ENCODE assay signal across 8 cellular contexts in the genomic region with DNA sequence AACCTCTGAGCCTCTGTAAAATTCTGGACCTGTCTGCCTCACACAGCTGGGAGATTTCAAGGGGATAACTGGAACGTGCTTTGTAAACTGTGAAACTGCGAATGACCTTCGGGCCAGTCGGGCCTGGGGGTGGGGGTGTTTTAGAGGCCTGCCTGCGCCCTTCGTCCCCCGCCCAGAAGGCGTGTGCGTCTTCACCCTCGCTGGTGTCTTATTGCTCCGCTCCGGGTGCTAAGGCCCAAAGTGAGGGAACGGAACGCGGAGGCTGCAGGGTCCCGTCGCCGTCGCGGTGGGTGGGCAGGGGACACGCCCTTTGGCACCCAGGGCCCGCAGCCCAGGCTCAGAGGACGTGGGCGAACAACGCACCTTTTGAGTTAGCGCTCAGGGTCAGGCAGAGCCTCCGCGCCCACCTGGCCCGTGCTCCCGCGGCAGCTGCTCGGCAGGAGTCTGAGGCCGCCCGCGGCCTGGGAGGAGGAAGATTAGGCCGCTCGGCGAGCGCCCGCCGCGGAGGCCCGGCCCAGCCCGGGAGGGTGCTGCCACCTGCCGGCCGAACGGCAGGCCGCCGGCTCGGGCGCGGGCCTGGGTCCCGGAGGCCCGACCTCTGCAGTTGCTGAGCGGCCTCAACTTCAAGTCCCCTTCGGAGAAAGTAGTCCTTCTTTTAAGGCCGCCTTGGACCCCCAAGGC. TPM values are rescaled to one million over a fixed set of nuclear protein-coding genes. Genes with fewer than 3 reads are reported as not detected.
DNase-seq lines count a peak whose midpoint lies in the region; ATAC-seq, FAIRE-seq and TF ChIP-seq lines count a peak whose summit lies in the region.

No MANE protein-coding gene starts in this region.

- TF ChIP-seq POLR2A in H1 (IDR thresholded peaks at IDR 0.05; ENCODE audit: control extremely low read depth in 1 of 2, low read depth in 2 of 2, low read length in 2 of 2), result peak in 1 of 2 experiments; percentile 26; a peak in 1 of 3 replicates

- H2BK20ac ChIP-seq in H1 (ENCODE audit: low read length), result no peak overlapping the region

- peak overlapping the region in 3 of 7 donors; percentile 7 to 39 (median 24) for H3K27ac Mint-ChIP-seq in CD4-positive, alpha-beta memory T cell

- no peak overlapping the region for H2BK120ac ChIP-seq in H1 (replicated peaks; ENCODE audit: low read depth, low read length)

- no peak; a peak in 1 of 3 replicates for TF ChIP-seq EP300 in H1 (IDR thresholded peaks at IDR 0.05; ENCODE audit: borderline replicate concordance in 1 of 2, low read depth in 2 of 2, low read length in 2 of 2)

- H2AFZ ChIP-seq in H1 (ENCODE audit: low read length), result no peak overlapping the region

- peak overlapping the region in 7 of 8 donors; percentile 35 to 84 (median 69) for H3K4me3 Mint-ChIP-seq in CD4-positive, alpha-beta memory T cell

- TF ChIP-seq CTCF in H1 (IDR thresholded peaks at IDR 0.05; ENCODE audit: control extremely low read depth in 1 of 3, insufficient read depth in 1 of 3, low read depth in 1 of 3, low read length in 3 of 3), result peak; percentile 82 to 94 (median 87)

- H2BK5ac ChIP-seq in H1 (ENCODE audit: low read depth, low read length), result peak overlapping the region; percentile 44; the same call in 1 of the 2 replicates

- H3K4me1 ChIP-seq in CD4-positive, alpha-beta memory T cell (ENCODE audit: insufficient read depth, low read length), result peaks cover 25% of the 10 kb centered on the region
- peaks cover 9 to 23% (median 14%) of the 10 kb centered on the region in 4 experiments for H3K4me1 ChIP-seq in H1 (replicated peaks in 1 of 4; ENCODE audit: control insufficient read depth in 3 of 4, insufficient read depth in 4 of 4, low read length in 3 of 4)

- no peaks in the 10 kb centered on the region for H3K9me3 ChIP-seq in CD4-positive, alpha-beta memory T cell (ENCODE audit: control insufficient read depth in 1 of 2, low read length in 2 of 2)
- no peaks in the 10 kb centered on the region for H3K9me3 ChIP-seq in H1 (ENCODE audit: insufficient read depth in 2 of 2, low read depth in 1 of 2, low read length in 1 of 2)

- peak overlapping the region; percentile 40; the same call in 1 of the 2 replicates for H2BK15ac ChIP-seq in H1 (ENCODE audit: low read length)

- 16% methylated on average over 23 of the region's 57 CpGs; no CpG with 5 or more reads in 1 of the 2 experiments for WGBS in H1 (ENCODE audit: extremely low coverage in 1 of 2, insufficient coverage in 1 of 2, insufficient read length in 1 of 2, insufficient replicate concordance in 2 of 2, low coverage in 1 of 2, low lambda C conversion rate in 2 of 2, missing lambda C conversion rate in 1 of 2), 2 experiments

- peaks cover 3% of the 10 kb centered on the region; the same call in 1 of the 2 replicates for H3K23me2 ChIP-seq in H1 (ENCODE audit: low read depth, low read length)

- H4K5ac ChIP-seq in H1 (ENCODE audit: insufficient read length, low read depth, low read length), result no peak overlapping the region

- H3K79me1 ChIP-seq in H1 (ENCODE audit: low read depth, low read length), result no peaks in the 10 kb centered on the region

- peak; percentile 47 for ATAC-seq in HG02610 (IDR thresholded peaks at IDR 0.05; ENCODE audit: unreplicated experiment)

- H2BK12ac ChIP-seq in H1 (ENCODE audit: low read depth, low read length), result peak overlapping the region; percentile 60; the same call in 1 of the 2 replicates

- no peak for FAIRE-seq in H1 (lab: Jason Lieb, UNC)

- no peaks in the 10 kb centered on the region for H3K36me3 ChIP-seq in CD4-positive, alpha-beta memory T cell (ENCODE audit: insufficient read depth, low read length)
- H3K36me3 ChIP-seq in H1 (ENCODE audit: control insufficient read depth in 2 of 4, insufficient read depth in 4 of 4, low read length in 3 of 4), result peaks cover 0 to 8% (median 1%) of the 10 kb centered on the region in 4 experiments; a peak in 4 of 8 replicates

- peak; percentile 50 to 66 (median 55) for DNase-seq in CD4-positive, alpha-beta memory T cell
- DNase-seq in NCI-H82 (lab: John Stamatoyannopoulos, UW) (peak; percentile 92), H1 (ENCODE audit: low read depth in 1 of 2, low spot score in 2 of 2) (peak in 1 of 2 experiments; percentile 85), middle frontal gyrus (ENCODE audit: extremely low spot score, low spot score) (peak; percentile 8), NCI-H446 treated with DMSO at 0.1 percent for 48 hours (lab: John Stamatoyannopoulos, UW) (no peak)
- peak; percentile 8 for DNase-seq in activated CD8-positive, alpha-beta memory T cell treated with anti-CD3 and anti-CD28 coated beads, Interleukin-2, amount 50 U/mL, for 24 hours (ENCODE audit: extremely low read depth)
- peak; percentile 54 to 59 for DNase-seq in stimulated activated CD8-positive, alpha-beta memory T cell treated with anti-CD3 and anti-CD28 coated beads, Interleukin-2, amount 100 ng/mL, for 48 hours (ENCODE audit: low read depth in 2 of 2)

- no peak overlapping the region; the same call in 1 of the 2 replicates for H4K8ac ChIP-seq in H1 (ENCODE audit: extremely low read depth, insufficient read depth, low read length)

- no peak overlapping the region for H2AK5ac ChIP-seq in H1 (ENCODE audit: low read depth, low read length)

- H3K27me3 Mint-ChIP-seq in CD4-positive, alpha-beta memory T cell, result peaks cover 26 to 31% of the 10 kb centered on the region in 2 donors

- peaks cover 4 to 8% of the 10 kb centered on the region in 2 donors for H3K36me3 Mint-ChIP-seq in CD4-positive, alpha-beta memory T cell

- H3K14ac ChIP-seq in H1 (ENCODE audit: insufficient read length), result no peak overlapping the region

- H4K20me1 ChIP-seq in H1 (replicated peaks in 1 of 2; ENCODE audit: control insufficient read depth in 1 of 2, insufficient read depth in 2 of 2, low read length in 2 of 2), result peaks cover 0 to 4% of the 10 kb centered on the region in 2 experiments

- H3K23ac ChIP-seq in H1 (ENCODE audit: insufficient read length), result no peak overlapping the region

- no peak overlapping the region for H3K27ac ChIP-seq in CD4-positive, alpha-beta memory T cell (ENCODE audit: low read depth, low read length)
- no peak overlapping the region for H3K27ac ChIP-seq in H1 (ENCODE audit: low read depth, low read length)

- H3K4me3 ChIP-seq in CD4-positive, alpha-beta memory T cell (ENCODE audit: low read length in 2 of 2), result peak overlapping the region in 1 of 2 donors; percentile 47
- peak overlapping the region; percentile 9 to 58 (median 40); a peak in 7 of 8 replicates for H3K4me3 ChIP-seq in H1 (ENCODE audit: extremely low read depth in 1 of 4, insufficient read depth in 2 of 4, low read depth in 3 of 4, low read length in 4 of 4)

- no peak overlapping the region for H3K9ac ChIP-seq in H1 (replicated peaks in 1 of 4; ENCODE audit: extremely low read depth in 1 of 4, low read depth in 3 of 4, low read length in 3 of 4)

- peak overlapping the region; percentile 56 to 99 for H3K4me2 ChIP-seq in H1 (ENCODE audit: insufficient read depth in 1 of 2, low read depth in 2 of 2, low read length in 2 of 2)

- H3K79me2 ChIP-seq in H1 (ENCODE audit: control insufficient read depth in 1 of 2, insufficient read depth in 2 of 2, low read length in 2 of 2), result no peaks in the 10 kb centered on the region

- TF ChIP-seq RAD21 in H1 (IDR thresholded peaks at IDR 0.05 in 1 of 2, conservative IDR thresholded peaks at IDR 0.05 in 1 of 2; ENCODE audit: low read depth in 2 of 2, low read length in 2 of 2), result peak; percentile 74 to 92

- no peak overlapping the region for H3K4ac ChIP-seq in H1 (replicated peaks; ENCODE audit: insufficient read length, low read depth, low read length)

- no peak overlapping the region for H3K56ac ChIP-seq in H1 (replicated peaks; ENCODE audit: insufficient read length, low read depth, low read length)

- no peak overlapping the region for H4K91ac ChIP-seq in H1 (replicated peaks; ENCODE audit: insufficient read length, low read length)

- H3K27me3 ChIP-seq in CD4-positive, alpha-beta memory T cell (ENCODE audit: insufficient read depth, low read length), result peaks cover 20% of the 10 kb centered on the region
- peaks cover 20 to 43% (median 40%) of the 10 kb centered on the region in 4 experiments for H3K27me3 ChIP-seq in H1 (replicated peaks in 1 of 4; ENCODE audit: control insufficient read depth in 3 of 4, extremely low read depth in 1 of 4, insufficient read depth in 3 of 4, low read length in 3 of 4)

- CTCF ChIA-PET in CD4-positive, alpha-beta memory T cell (lab: Charles Lee; ENCODE audit: partially characterized antibody), result interaction anchor here (0.7 to 5.8 kb wide), 26 partner anchors 10 to 245 kb away, joined by 3 to 76 read pairs (median 3); a partner anchor contains a TSS
- CTCF ChIA-PET in H1 (lab: Charles Lee; ENCODE audit: partially characterized antibody), result interaction anchor here (0.7 to 16.2 kb wide), 38 partner anchors 11 to 273 kb away, joined by 3 to 243 read pairs (median 4); a partner anchor contains a TSS

- H3K18ac ChIP-seq in H1 (ENCODE audit: extremely low read depth, low read length), result peak overlapping the region; percentile 56

- no peaks in the 10 kb centered on the region for H3K9me3 Mint-ChIP-seq in CD4-positive, alpha-beta memory T cell

- peaks cover 11 to 22% (median 18%) of the 10 kb centered on the region in 4 donors for H3K4me1 Mint-ChIP-seq in CD4-positive, alpha-beta memory T cell

- POLR2A ChIA-PET in CD4-positive, alpha-beta memory T cell (lab: Charles Lee; ENCODE audit: partially characterized antibody), result interaction anchor here (0.7 to 2.8 kb wide), 9 partner anchors 9 to 246 kb away, joined by 3 to 9 read pairs (median 4); a partner anchor contains a TSS
- POLR2A ChIA-PET in H1 (lab: Charles Lee; ENCODE audit: partially characterized antibody), result interaction anchor here (0.6 to 3.8 kb wide), 20 partner anchors 8 to 123 kb away, joined by 3 to 15 read pairs (median 4); a partner anchor contains a TSS

- intact Hi-C loops in CD4-positive, alpha-beta memory T cell (cut with micrococcal nuclease), result loop anchor here (1.0 kb wide), 2 partner anchors 101 to 246 kb away; no protein-coding TSS in a partner anchor

RNA-seq across cellular contexts. Expression of a gene that starts 29.7 kb away (rescaled TPM):
- total RNA-seq in CD4-positive, alpha-beta memory T cell, result 10 to 100 TPM; 32.0 to 32.1 TPM
- 10 to 100 TPM in 1 of 2 donors, 1 to 10 TPM in 1; 8.8 to 16.2 TPM for polyA plus RNA-seq in CD4-positive, alpha-beta memory T cell
- 33.7 and 35.6 TPM in 2 replicates for total RNA-seq in H1 (2021; fragmentation: NEBNext Ultra II Directional; extraction: Animal tissue kit (Norgen Biotek cat#: 25700))
- 52.9 and 61.8 TPM in 2 replicates for polyA plus RNA-seq in H1 (2011; rRNA removed)
- polyA plus RNA-seq in H1 (2011; cell fraction: cytosol; rRNA removed), result 38.7 TPM
- polyA plus RNA-seq in H1 (2011; cell fraction: nucleus; rRNA removed), result 50.3 TPM
- polyA plus RNA-seq in H1 (2012, experiment 1 of 2), result 35.6 to 46.5 TPM (median 40.8 TPM) in 4 replicates
- 33.9 TPM for polyA plus RNA-seq in H1 (2012, experiment 2 of 2)
- polyA plus RNA-seq in H1 (2013, experiment 1 of 2), result 25.6 TPM
- polyA plus RNA-seq in H1 (2013, experiment 2 of 2), result 23.7 TPM
- 38.0 and 42.8 TPM in 2 replicates for polyA minus RNA-seq in H1 (2011; rRNA and poly(A)+ RNA removed)
- polyA minus RNA-seq in H1 (2011; cell fraction: cytosol; rRNA and poly(A)+ RNA removed), result 40.1 TPM
- polyA minus RNA-seq in H1 (2011; cell fraction: nucleus; rRNA and poly(A)+ RNA removed), result 25.0 TPM

RNA-seq across cellular contexts. Expression of a gene that starts 39.4 kb away (rescaled TPM):
- 100 to 1,000 TPM; 125 to 126 TPM for total RNA-seq in CD4-positive, alpha-beta memory T cell
- polyA plus RNA-seq in CD4-positive, alpha-beta memory T cell, result 10 to 100 TPM; 56.2 to 75.7 TPM
- total RNA-seq in H1 (2021; fragmentation: NEBNext Ultra II Directional; extraction: Animal tissue kit (Norgen Biotek cat#: 25700)), result 149 and 152 TPM in 2 replicates
- 35.5 and 42.9 TPM in 2 replicates for polyA plus RNA-seq in H1 (2011; rRNA removed)
- 40.4 TPM for polyA plus RNA-seq in H1 (2011; cell fraction: cytosol; rRNA removed)
- 57.8 TPM for polyA plus RNA-seq in H1 (2011; cell fraction: nucleus; rRNA removed)
- 85.4 to 115 TPM (median 89.7 TPM) in 4 replicates for polyA plus RNA-seq in H1 (2012, experiment 1 of 2)
- 47.2 TPM for polyA plus RNA-seq in H1 (2012, experiment 2 of 2)
- polyA plus RNA-seq in H1 (2013, experiment 1 of 2), result 116 TPM
- 99.8 TPM for polyA plus RNA-seq in H1 (2013, experiment 2 of 2)
- 59.6 and 71.5 TPM in 2 replicates for polyA minus RNA-seq in H1 (2011; rRNA and poly(A)+ RNA removed)
- 418 TPM for polyA minus RNA-seq in H1 (2011; cell fraction: cytosol; rRNA and poly(A)+ RNA removed)
- 41.7 TPM for polyA minus RNA-seq in H1 (2011; cell fraction: nucleus; rRNA and poly(A)+ RNA removed)

RNA-seq across cellular contexts. Expression of a gene that starts 53.6 kb away (rescaled TPM):
- total RNA-seq in CD4-positive, alpha-beta memory T cell, result not detected
- not detected for polyA plus RNA-seq in CD4-positive, alpha-beta memory T cell
- total RNA-seq in H1 (2021; fragmentation: NEBNext Ultra II Directional; extraction: Animal tissue kit (Norgen Biotek cat#: 25700)), result 7.5 and 7.6 TPM in 2 replicates
- 10.5 and 16.5 TPM in 2 replicates for polyA plus RNA-seq in H1 (2011; rRNA removed)
- polyA plus RNA-seq in H1 (2011; cell fraction: cytosol; rRNA removed), result 8.9 TPM
- 7.5 TPM for polyA plus RNA-seq in H1 (2011; cell fraction: nucleus; rRNA removed)
- polyA plus RNA-seq in H1 (2012, experiment 1 of 2), result 2.9 to 8.4 TPM (median 5.8 TPM) in 4 replicates
- polyA plus RNA-seq in H1 (2012, experiment 2 of 2), result 4.5 TPM
- polyA plus RNA-seq in H1 (2013, experiment 1 of 2), result 14.0 TPM
- polyA plus RNA-seq in H1 (2013, experiment 2 of 2), result 16.0 TPM
- polyA minus RNA-seq in H1 (2011; rRNA and poly(A)+ RNA removed), result 0.61 and 1.1 TPM in 2 replicates
- 2.3 TPM for polyA minus RNA-seq in H1 (2011; cell fraction: cytosol; rRNA and poly(A)+ RNA removed)
- 2.5 TPM for polyA minus RNA-seq in H1 (2011; cell fraction: nucleus; rRNA and poly(A)+ RNA removed)
